Comparison of ENCODE assay signal across 1 cellular context in the genomic region with DNA sequence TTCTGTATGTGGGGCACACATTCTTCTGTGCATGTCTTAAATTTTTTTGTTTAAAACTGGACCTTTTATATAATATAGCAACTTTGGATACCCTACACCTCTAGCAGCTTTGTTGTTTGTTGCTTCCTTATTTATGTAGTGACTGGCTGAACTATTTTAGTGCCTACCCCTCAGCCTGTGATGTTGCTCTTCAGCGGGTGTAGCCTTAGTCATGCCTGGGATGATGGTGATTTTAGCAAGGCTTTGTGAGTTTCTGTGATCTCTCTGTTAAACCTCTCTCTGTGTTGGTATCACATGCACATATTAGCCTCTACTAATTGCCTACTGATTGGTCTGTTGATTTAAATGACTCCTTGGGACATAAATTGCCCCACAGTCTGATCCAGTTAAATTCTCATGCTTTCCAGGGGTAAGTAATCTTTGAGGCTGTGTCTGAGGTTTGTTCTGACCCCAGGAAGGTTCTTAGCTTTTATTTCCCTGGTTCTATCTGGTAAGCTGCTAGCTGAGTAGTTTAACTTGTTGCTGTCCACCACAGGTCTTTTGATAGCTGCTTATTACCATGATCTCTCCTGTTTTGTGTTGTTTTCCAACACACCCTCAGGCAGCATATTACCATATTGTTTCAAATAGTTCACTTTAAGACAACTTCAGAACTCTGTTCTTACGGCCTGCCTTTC.
TF ChIP-seq lines count a peak whose summit lies in the region.

No MANE protein-coding gene starts in this region.

TF ChIP-seq in IMR-90, 13 proteins besides CTCF, POLR2A, EP300 and RAD21:
- TF ChIP-seq FOS (IDR thresholded peaks at IDR 0.05; ENCODE audit: low read depth, low read length) (no peak), RFX5 (IDR thresholded peaks at IDR 0.05; ENCODE audit: low read depth, low read length) (no peak), CEBPB (IDR thresholded peaks at IDR 0.05; ENCODE audit: low read depth, low read length) (no peak), NFE2L2 (IDR thresholded peaks at IDR 0.05; ENCODE audit: low read depth, low read length) (no peak), SMC3 (IDR thresholded peaks at IDR 0.05; ENCODE audit: low read depth, low read length) (no peak), CHD1 (IDR thresholded peaks at IDR 0.05; ENCODE audit: low read depth, low read length) (no peak), MXI1 (IDR thresholded peaks at IDR 0.05; ENCODE audit: borderline replicate concordance, low read depth, low read length) (no peak), BHLHE40 (IDR thresholded peaks at IDR 0.05; ENCODE audit: low read depth, low read length) (no peak)
- TF ChIP-seq, protein P1, sequence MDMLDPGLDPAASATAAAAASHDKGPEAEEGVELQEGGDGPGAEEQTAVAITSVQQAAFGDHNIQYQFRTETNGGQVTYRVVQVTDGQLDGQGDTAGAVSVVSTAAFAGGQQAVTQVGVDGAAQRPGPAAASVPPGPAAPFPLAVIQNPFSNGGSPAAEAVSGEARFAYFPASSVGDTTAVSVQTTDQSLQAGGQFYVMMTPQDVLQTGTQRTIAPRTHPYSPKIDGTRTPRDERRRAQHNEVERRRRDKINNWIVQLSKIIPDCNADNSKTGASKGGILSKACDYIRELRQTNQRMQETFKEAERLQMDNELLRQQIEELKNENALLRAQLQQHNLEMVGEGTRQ (IDR thresholded peaks at IDR 0.05; ENCODE audit: low read depth, low read length): no peak
- TF ChIP-seq, protein P2, sequence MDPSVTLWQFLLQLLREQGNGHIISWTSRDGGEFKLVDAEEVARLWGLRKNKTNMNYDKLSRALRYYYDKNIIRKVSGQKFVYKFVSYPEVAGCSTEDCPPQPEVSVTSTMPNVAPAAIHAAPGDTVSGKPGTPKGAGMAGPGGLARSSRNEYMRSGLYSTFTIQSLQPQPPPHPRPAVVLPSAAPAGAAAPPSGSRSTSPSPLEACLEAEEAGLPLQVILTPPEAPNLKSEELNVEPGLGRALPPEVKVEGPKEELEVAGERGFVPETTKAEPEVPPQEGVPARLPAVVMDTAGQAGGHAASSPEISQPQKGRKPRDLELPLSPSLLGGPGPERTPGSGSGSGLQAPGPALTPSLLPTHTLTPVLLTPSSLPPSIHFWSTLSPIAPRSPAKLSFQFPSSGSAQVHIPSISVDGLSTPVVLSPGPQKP (IDR thresholded peaks at IDR 0.05; ENCODE audit: borderline replicate concordance, low read depth, low read length): no peak
